In genomic region chr2:26243643-26244478, GRCh38 we compare ENCODE assay signal across 8 cellular contexts. TPM values are rescaled to one million over a fixed set of nuclear protein-coding genes. Genes with fewer than 3 reads are reported as not detected.
DNase-seq lines count a peak whose midpoint lies in the region; ATAC-seq and TF ChIP-seq lines count a peak whose summit lies in the region.

No MANE protein-coding gene starts in this region.

- H3K27ac ChIP-seq in H9 (ENCODE audit: insufficient read length, low read depth, low read length) = no peak overlapping the region
- H3K27ac ChIP-seq in neuronal stem cell (replicated peaks; ENCODE audit: low read length) = peak overlapping the region; percentile 79

- WGBS in H9 (ENCODE audit: extremely low coverage, insufficient read length, low lambda C conversion rate) = no CpG with 5 or more reads among the region's 32 CpGs
- no CpG with 5 or more reads among the region's 32 CpGs for WGBS in neuronal stem cell (ENCODE audit: extremely low coverage in 2 of 2, insufficient read length in 2 of 2, insufficient replicate concordance in 1 of 2), 2 donors

- H3K4me1 Mint-ChIP-seq in H9 (peaks cover 29 to 34% of the 10 kb centered on the region in 2 experiments), WTC11 (peaks cover 35% of the 10 kb centered on the region)

- CTCF ChIA-PET in WTC11 (lab: Charles Lee) = interaction anchor here (0.9 to 4.3 kb wide), 10 partner anchors 20 to 262 kb away, joined by 3 to 33 read pairs (median 4); partner anchors contain the start of genes GAREM2 and KIF3C

- peaks cover 0 to 4% of the 10 kb centered on the region in 2 donors for H3K36me3 ChIP-seq in neuronal stem cell (replicated peaks in 1 of 2; ENCODE audit: control insufficient read depth in 2 of 2, insufficient read depth in 2 of 2, low read length in 2 of 2)

- ATAC-seq in WTC11 = peak; percentile 5

- H3K14ac ChIP-seq in H9 (ENCODE audit: insufficient read depth, low read length) = no peak overlapping the region; the same call in 1 of the 2 replicates
- H3K14ac ChIP-seq in neuronal stem cell (ENCODE audit: low read length) = no peak overlapping the region

- H2BK15ac ChIP-seq in H9 (ENCODE audit: low read depth, low read length) = no peak overlapping the region
- no peak overlapping the region for H2BK15ac ChIP-seq in neuronal stem cell (ENCODE audit: low read length)

- POLR2A ChIA-PET in WTC11 (lab: Charles Lee) = interaction anchor here (0.9 to 3.1 kb wide), 5 partner anchors 55 to 210 kb away, joined by 3 to 27 read pairs (median 3); partner anchors contain the start of genes RAB10 and SELENOI

- H3K4me3 ChIP-seq in foreskin fibroblast (ENCODE audit: low read depth in 1 of 2, low read length in 2 of 2) = peak overlapping the region; percentile 92 to 93
- peak overlapping the region; percentile 73 to 87 for H3K4me3 ChIP-seq in neuronal stem cell (ENCODE audit: low read length in 2 of 2)

- H2AK5ac ChIP-seq in H9 (ENCODE audit: insufficient read length, low read length) = no peak overlapping the region
- no peak overlapping the region for H2AK5ac ChIP-seq in neuronal stem cell (ENCODE audit: low read depth, low read length)

- no peak overlapping the region for H2BK5ac ChIP-seq in H9 (ENCODE audit: insufficient read length, low read length)
- peak overlapping the region; percentile 89 for H2BK5ac ChIP-seq in neuronal stem cell (ENCODE audit: low read length)

- H4K8ac ChIP-seq in H9 (replicated peaks; ENCODE audit: insufficient read length, low read depth, low read length) (no peak overlapping the region), neuronal stem cell (ENCODE audit: low read depth, low read length) (no peak overlapping the region)

- H3K9me3 ChIP-seq in H9 (ENCODE audit: control insufficient read depth, low read depth, low read length) (no peaks in the 10 kb centered on the region), neuronal stem cell (replicated peaks in 1 of 2; ENCODE audit: control insufficient read depth in 2 of 2, insufficient read depth in 1 of 2, low read depth in 1 of 2, low read length in 2 of 2) (no peaks in the 10 kb centered on the region)

- H3K9me3 Mint-ChIP-seq in H9 (no peaks in the 10 kb centered on the region), WTC11 (no peaks in the 10 kb centered on the region)

- no peak overlapping the region for H3K23ac ChIP-seq in H9 (ENCODE audit: insufficient read length, low read depth, low read length)
- H3K23ac ChIP-seq in neuronal stem cell (ENCODE audit: low read depth, low read length, poor library complexity) = peak overlapping the region; percentile 25

- DNase-seq in activated CD8-positive, alpha-beta memory T cell treated with anti-CD3 and anti-CD28 coated beads for 48 hours (ENCODE audit: low read depth in 2 of 3, low spot score in 2 of 3) = peak in 2 of 3 experiments; percentile 8 to 23
- DNase-seq in activated CD8-positive, alpha-beta memory T cell treated with anti-CD3 and anti-CD28 coated beads, Interleukin-2, amount 50 U/mL, for 4 hours = no peak
- peak; percentile 33 for DNase-seq in H9
- peak; percentile 21 for DNase-seq in LHCN-M2 (ENCODE audit: low read depth)
- DNase-seq in WTC11 (ENCODE audit: low spot score) = no peak
- peak in 1 of 2 donors; percentile 49 for DNase-seq in foreskin fibroblast
- DNase-seq in neuronal stem cell (ENCODE audit: low spot score) = peak; percentile 37
- DNase-seq in middle frontal gyrus (ENCODE audit: extremely low spot score, low spot score) = no peak

- H2BK120ac ChIP-seq in H9 (ENCODE audit: low read depth, low read length, poor library complexity, severe bottlenecking) (no peak overlapping the region), neuronal stem cell (ENCODE audit: low read depth, low read length) (no peak overlapping the region)

- H3K4ac ChIP-seq in H9 (ENCODE audit: low read depth, low read length) = no peak overlapping the region
- H3K4ac ChIP-seq in neuronal stem cell (ENCODE audit: low read length) = no peak overlapping the region

- H3K4me2 ChIP-seq in H9 (ENCODE audit: insufficient read depth, insufficient read length, low read length) = peak overlapping the region; percentile 87
- peak overlapping the region; percentile 69 for H3K4me2 ChIP-seq in neuronal stem cell (ENCODE audit: insufficient read depth, low read length, poor library complexity, severe bottlenecking)

- H3K79me1 ChIP-seq in H9 (ENCODE audit: insufficient read depth, low read depth, low read length, poor library complexity, severe bottlenecking) (no peaks in the 10 kb centered on the region), neuronal stem cell (ENCODE audit: low read depth, low read length) (peaks cover 11% of the 10 kb centered on the region)

- peak overlapping the region; percentile 75 for H3K9ac ChIP-seq in H9 (ENCODE audit: extremely low read depth, insufficient read length, low read length)
- peak overlapping the region; percentile 86 for H3K9ac ChIP-seq in neuronal stem cell (ENCODE audit: low read depth, low read length, poor library complexity)

- TF ChIP-seq CTCF in H9 (conservative IDR thresholded peaks at IDR 0.05) (no peak), WTC11 (IDR thresholded peaks at IDR 0.05) (no peak), foreskin fibroblast (IDR thresholded peaks at IDR 0.05; ENCODE audit: low read depth, low read length) (no peak)

- H3K27ac Mint-ChIP-seq in H9 = peak overlapping the region; percentile 94 to 99 (median 96)
- H3K27ac Mint-ChIP-seq in WTC11 = peak overlapping the region; percentile 96

- H3K36me3 Mint-ChIP-seq in H9 (ENCODE audit: insufficient read depth in 1 of 3, low read depth in 3 of 3) = no peaks in the 10 kb centered on the region
- H3K36me3 Mint-ChIP-seq in WTC11 = no peaks in the 10 kb centered on the region

- H3K27me3 Mint-ChIP-seq in H9 (ENCODE audit: low read depth) = no peaks in the 10 kb centered on the region
- no peaks in the 10 kb centered on the region for H3K27me3 Mint-ChIP-seq in WTC11 (ENCODE audit: low read depth)

- H3K27me3 ChIP-seq in H9 (ENCODE audit: insufficient read depth, low read length) (no peaks in the 10 kb centered on the region), neuronal stem cell (ENCODE audit: control insufficient read depth in 3 of 3, insufficient read depth in 3 of 3, low read depth in 1 of 3, low read length in 3 of 3) (peaks cover 0 to 2% (median 0%) of the 10 kb centered on the region in 3 experiments)

- H3K56ac ChIP-seq in H9 (ENCODE audit: insufficient read length, low read depth, low read length) = no peak overlapping the region

- no peak overlapping the region for H4K5ac ChIP-seq in H9 (ENCODE audit: insufficient read length, low read depth, low read length)

- H4K20me1 ChIP-seq in H9 (ENCODE audit: control insufficient read depth, insufficient read depth, insufficient read length) = peaks cover 2% of the 10 kb centered on the region

- H3K4me1 ChIP-seq in H9 (ENCODE audit: insufficient read depth, low read length) = no peaks in the 10 kb centered on the region
- peaks cover 0 to 5% of the 10 kb centered on the region in 2 donors for H3K4me1 ChIP-seq in neuronal stem cell (ENCODE audit: control insufficient read depth in 2 of 2, insufficient read depth in 1 of 2, low read depth in 1 of 2, low read length in 2 of 2)

- H2BK12ac ChIP-seq in H9 (ENCODE audit: insufficient read length, low read depth, low read length) = no peak overlapping the region
- H2BK12ac ChIP-seq in neuronal stem cell (ENCODE audit: low read length) = no peak overlapping the region

- peaks cover 18% of the 10 kb centered on the region for H3K23me2 ChIP-seq in H9 (ENCODE audit: insufficient read length, low read depth, low read length, poor library complexity, severe bottlenecking)

- H3K4me3 Mint-ChIP-seq in H9 (peak overlapping the region; percentile 96 to 98), WTC11 (peak overlapping the region; percentile 100)

- H4K91ac ChIP-seq in H9 (ENCODE audit: insufficient read length, low read depth, low read length) (no peak overlapping the region), neuronal stem cell (ENCODE audit: low read depth, low read length, poor library complexity) (no peak overlapping the region)

- H3T11ph ChIP-seq in H9 (ENCODE audit: low read length) = no peak overlapping the region

- H3K18ac ChIP-seq in H9 (ENCODE audit: insufficient read length, low read depth, low read length) = no peak overlapping the region
- peak overlapping the region; percentile 90 for H3K18ac ChIP-seq in neuronal stem cell (ENCODE audit: low read length)

- H2AFZ ChIP-seq in H9 (ENCODE audit: low read length) (no peak overlapping the region), neuronal stem cell (ENCODE audit: low read length) (peak overlapping the region; percentile 97)

- H3K79me2 ChIP-seq in H9 (ENCODE audit: insufficient read depth, low read length) = peaks cover 15% of the 10 kb centered on the region; the same call in 1 of the 2 replicates

- no peak overlapping the region for H2BK20ac ChIP-seq in H9 (ENCODE audit: low read depth, low read length, poor library complexity, severe bottlenecking)

TF ChIP-seq in WTC11, 78 proteins besides CTCF, POLR2A, EP300 and RAD21 (continues in another document):
- 0 out of 2 replicates have a peak, but pooled peaks have one; percentile 4 for TF ChIP-seq MAX (CRISPR knock-in tag; IDR thresholded peaks at IDR 0.05)

RNA-seq across cellular contexts. Expression of gene HADHA, which starts 0.6 kb away (rescaled TPM):
- total RNA-seq in H9 (2021) (111 and 112 TPM in 2 replicates), LHCN-M2 (2014; rRNA removed) (122 and 127 TPM in 2 replicates), WTC11 (2021) (118 to 123 TPM (median 121 TPM) in 3 replicates)
- 120 TPM for polyA plus RNA-seq in LHCN-M2 (2012)
- 77.9 TPM for polyA plus RNA-seq in neuronal stem cell (2013, experiment 1 of 2)
- 75.7 TPM for polyA plus RNA-seq in neuronal stem cell (2013, experiment 2 of 2)

RNA-seq across cellular contexts. Expression of gene HADHB, which starts 0.9 kb away (rescaled TPM):
- 41.3 and 44.2 TPM in 2 replicates for total RNA-seq in H9 (2021)
- 114 and 118 TPM in 2 replicates for total RNA-seq in LHCN-M2 (2014; rRNA removed)
- 97.4 TPM for polyA plus RNA-seq in LHCN-M2 (2012)
- 59.8 to 64.5 TPM (median 60.7 TPM) in 3 replicates for total RNA-seq in WTC11 (2021)
- polyA plus RNA-seq in neuronal stem cell (2013, experiment 1 of 2) = 30.6 TPM
- 31.4 TPM for polyA plus RNA-seq in neuronal stem cell (2013, experiment 2 of 2)

Comparison
In these comparisons a context has a peak if more than half of its experiments do, and no peak if none do; other contexts are left out.
1. DNase-seq: peak in activated CD8-positive, alpha-beta memory T cell treated with anti-CD3 and anti-CD28 coated beads for 48 hours (2 of 3), H9 (single experiment), LHCN-M2 (single experiment) and neuronal stem cell (single experiment); none in activated CD8-positive, alpha-beta memory T cell treated with anti-CD3 and anti-CD28 coated beads, Interleukin-2, amount 50 U/mL, for 4 hours (single experiment), WTC11 (single experiment) and middle frontal gyrus (single experiment).